ENCODE assay signal across 2 cellular contexts in the genomic region with DNA sequence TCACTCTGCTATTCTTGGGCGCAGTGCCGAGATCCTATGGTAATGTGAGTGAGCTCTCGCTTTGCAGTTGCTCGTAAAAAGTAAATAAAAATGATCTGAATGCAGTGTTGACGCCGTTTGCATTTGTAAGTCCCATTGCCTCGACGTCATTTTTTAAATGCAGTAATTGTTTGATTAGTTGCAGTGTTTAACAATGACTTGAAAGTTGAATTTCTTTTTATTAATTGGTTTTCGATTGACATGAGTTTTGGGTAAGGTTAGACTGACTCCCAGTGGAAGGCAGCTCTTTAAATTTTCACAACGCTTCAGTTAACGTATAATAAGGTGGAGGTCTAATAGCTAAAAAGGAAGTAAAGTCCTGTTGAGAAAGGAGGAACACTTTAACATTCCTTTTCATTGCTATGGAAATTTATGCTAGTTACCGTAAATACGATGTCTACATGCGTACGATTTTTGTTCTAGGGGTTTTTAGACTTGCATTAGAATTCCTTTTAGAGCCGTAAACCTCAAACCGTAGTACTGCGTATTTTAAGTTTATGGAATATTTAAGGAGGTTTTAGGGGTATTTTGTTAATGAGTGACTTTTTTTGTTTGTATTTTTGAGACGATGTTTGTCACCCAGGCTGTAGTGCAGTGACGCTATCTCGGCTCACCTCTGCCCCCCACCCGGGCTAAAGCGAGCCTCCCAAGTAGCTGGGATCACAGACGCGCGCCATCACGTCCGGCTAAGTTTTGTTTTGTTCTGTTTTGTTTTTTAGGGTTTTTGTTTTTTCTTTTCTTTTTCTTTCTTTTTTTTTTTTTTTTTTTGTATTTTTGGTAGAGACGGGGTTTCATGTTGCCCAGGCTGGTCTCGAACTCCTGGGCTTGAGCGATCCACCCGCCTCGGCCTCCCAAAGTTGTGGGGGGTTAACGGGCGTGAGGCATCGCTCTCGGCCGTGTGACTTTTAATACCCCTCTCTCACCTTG.
TF ChIP-seq lines count a peak whose summit lies in the region.

No MANE protein-coding gene starts in this region.

TF ChIP-seq in endothelial cell of umbilical vein, 7 proteins besides CTCF, POLR2A, EP300 and RAD21 (continued from another document):
- TF ChIP-seq, protein P1, sequence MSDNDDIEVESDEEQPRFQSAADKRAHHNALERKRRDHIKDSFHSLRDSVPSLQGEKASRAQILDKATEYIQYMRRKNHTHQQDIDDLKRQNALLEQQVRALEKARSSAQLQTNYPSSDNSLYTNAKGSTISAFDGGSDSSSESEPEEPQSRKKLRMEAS (IDR thresholded peaks at IDR 0.05; ENCODE audit: insufficient read depth, insufficient read length): no peak
- TF ChIP-seq JUN (IDR thresholded peaks at IDR 0.05; ENCODE audit: borderline replicate concordance, insufficient read depth, insufficient read length, low read depth) (no peak), MYC (IDR thresholded peaks at IDR 0.05; ENCODE audit: low read depth, low read length) (no peak), EZH2 (IDR thresholded peaks at IDR 0.05; ENCODE audit: borderline replicate concordance, low read depth, low read length, severe bottlenecking) (no peak)
TF ChIP-seq in endothelial cell of umbilical vein: peak in this region for 0.

TF ChIP-seq in neural cell, 6 proteins besides CTCF, POLR2A, EP300 and RAD21 (continued from another document):
- TF ChIP-seq SMC3 (conservative IDR thresholded peaks at IDR 0.05; ENCODE audit: poor library complexity) (peak; percentile 36), POLR2AphosphoS5 (IDR thresholded peaks at IDR 0.05) (peak; percentile 16)
- TF ChIP-seq, protein P2, sequence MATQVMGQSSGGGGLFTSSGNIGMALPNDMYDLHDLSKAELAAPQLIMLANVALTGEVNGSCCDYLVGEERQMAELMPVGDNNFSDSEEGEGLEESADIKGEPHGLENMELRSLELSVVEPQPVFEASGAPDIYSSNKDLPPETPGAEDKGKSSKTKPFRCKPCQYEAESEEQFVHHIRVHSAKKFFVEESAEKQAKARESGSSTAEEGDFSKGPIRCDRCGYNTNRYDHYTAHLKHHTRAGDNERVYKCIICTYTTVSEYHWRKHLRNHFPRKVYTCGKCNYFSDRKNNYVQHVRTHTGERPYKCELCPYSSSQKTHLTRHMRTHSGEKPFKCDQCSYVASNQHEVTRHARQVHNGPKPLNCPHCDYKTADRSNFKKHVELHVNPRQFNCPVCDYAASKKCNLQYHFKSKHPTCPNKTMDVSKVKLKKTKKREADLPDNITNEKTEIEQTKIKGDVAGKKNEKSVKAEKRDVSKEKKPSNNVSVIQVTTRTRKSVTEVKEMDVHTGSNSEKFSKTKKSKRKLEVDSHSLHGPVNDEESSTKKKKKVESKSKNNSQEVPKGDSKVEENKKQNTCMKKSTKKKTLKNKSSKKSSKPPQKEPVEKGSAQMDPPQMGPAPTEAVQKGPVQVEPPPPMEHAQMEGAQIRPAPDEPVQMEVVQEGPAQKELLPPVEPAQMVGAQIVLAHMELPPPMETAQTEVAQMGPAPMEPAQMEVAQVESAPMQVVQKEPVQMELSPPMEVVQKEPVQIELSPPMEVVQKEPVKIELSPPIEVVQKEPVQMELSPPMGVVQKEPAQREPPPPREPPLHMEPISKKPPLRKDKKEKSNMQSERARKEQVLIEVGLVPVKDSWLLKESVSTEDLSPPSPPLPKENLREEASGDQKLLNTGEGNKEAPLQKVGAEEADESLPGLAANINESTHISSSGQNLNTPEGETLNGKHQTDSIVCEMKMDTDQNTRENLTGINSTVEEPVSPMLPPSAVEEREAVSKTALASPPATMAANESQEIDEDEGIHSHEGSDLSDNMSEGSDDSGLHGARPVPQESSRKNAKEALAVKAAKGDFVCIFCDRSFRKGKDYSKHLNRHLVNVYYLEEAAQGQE (IDR thresholded peaks at IDR 0.05; ENCODE audit: borderline replicate concordance): peak; percentile 7
